In the genomic region with DNA sequence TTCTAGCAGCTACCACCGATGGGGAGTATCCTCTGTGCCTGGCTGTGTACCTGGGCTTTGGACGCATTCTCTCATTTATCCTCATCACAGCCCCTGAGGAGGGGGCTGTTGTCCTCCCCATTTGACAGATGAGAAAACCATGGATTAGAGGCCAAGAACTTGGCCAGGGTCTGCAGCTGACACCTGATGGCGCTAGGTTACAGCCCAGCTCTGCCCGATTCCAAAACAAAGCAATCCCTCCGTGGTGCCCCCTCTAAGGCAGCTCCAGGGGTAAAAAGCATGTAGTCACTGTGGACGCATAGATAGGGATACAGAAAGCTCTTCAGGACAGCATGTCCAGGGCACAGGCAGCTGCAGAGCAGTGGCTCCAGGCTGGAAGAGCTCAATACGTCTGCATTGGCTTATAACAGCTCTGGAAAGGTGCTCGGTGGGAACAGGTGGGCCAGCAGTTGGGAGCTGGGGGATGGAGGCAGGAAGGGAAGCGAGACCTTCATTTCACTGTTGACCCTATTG, we compare ENCODE assay signal across 30 cellular contexts.
"Had no signal": no experiment of that assay in that cellular context is flagged by ENCODE, and none has a peak within 500 bp of the region (broad histone marks: within the 10 kb centered on the region; RNA-seq: fewer than 3 reads in every experiment).

No MANE protein-coding gene starts in this region.

- H3K4me2 ChIP-seq: smooth muscle cell had no signal

- H3K27me3 ChIP-seq: ascending aorta, foreskin keratinocyte, suprapubic skin had no signal

- ATAC-seq: activated CD4-positive, CD25-positive, alpha-beta regulatory T cell treated with anti-CD3 and anti-CD28 coated beads, Interleukin-2, amount 50 U/mL, for 24 hours; foreskin keratinocyte; mucosa of descending colon; natural killer cell treated with Interleukin-12 subunit alpha and Interleukin-12 subunit beta and Interleukin-15 and Interleukin-18, amount 100 ng/mL, for 72 hours had no signal

- H3K27ac Mint-ChIP-seq: activated naive CD4-positive, alpha-beta T cell treated with anti-CD3 and anti-CD28 coated beads for 36 hours; activated naive CD8-positive, alpha-beta T cell treated with anti-CD3 and anti-CD28 coated beads for 36 hours; activated T-helper 1 cell treated with anti-CD3 and anti-CD28 coated beads, Interleukin-12 subunit alpha, Interleukin-12 subunit beta, Interleukin-2, Interleukin-4 antibody, amounts not matched to agents 30 ng/mL and 10 ng/mL and 1 ng/mL, durations not matched to agents 14 hours and 24 hours and 36 hours; dendritic cell treated with granulocyte-macrophage colony-stimulating factor and Interleukin-4, amounts not matched to agents 40 ng/mL and 50 ng/mL, for 4 days; natural killer cell treated with Interleukin-12 subunit alpha and Interleukin-12 subunit beta and Interleukin-15 and Interleukin-18, amount 100 ng/mL, for 72 hours; T-helper 1 cell treated with Interleukin-12 subunit alpha and Interleukin-12 subunit beta and Interleukin-4 antibody, amounts not matched to agents 30 μg/mL and 1 μg/mL, for 36 hours had no signal

- H3K27ac ChIP-seq: ascending aorta, esophagus muscularis mucosa, foreskin keratinocyte, heart right ventricle, left ventricle myocardium inferior, sigmoid colon, suprapubic skin, tibial artery, upper lobe of right lung, VCaP had no signal

- H3K36me3 Mint-ChIP-seq: activated naive CD8-positive, alpha-beta T cell treated with anti-CD3 and anti-CD28 coated beads for 36 hours; brain; natural killer cell treated with Interleukin-12 subunit alpha and Interleukin-12 subunit beta and Interleukin-15 and Interleukin-18, amount 100 ng/mL, for 72 hours had no signal

- H3K4me3 Mint-ChIP-seq: activated naive CD4-positive, alpha-beta T cell treated with anti-CD3 and anti-CD28 coated beads for 36 hours; activated naive CD8-positive, alpha-beta T cell treated with anti-CD3 and anti-CD28 coated beads for 36 hours; activated T-helper 1 cell treated with anti-CD3 and anti-CD28 coated beads, Interleukin-12 subunit alpha, Interleukin-12 subunit beta, Interleukin-2, Interleukin-4 antibody, amounts not matched to agents 30 ng/mL and 10 ng/mL and 1 ng/mL, durations not matched to agents 14 hours and 24 hours and 36 hours; dendritic cell treated with granulocyte-macrophage colony-stimulating factor and Interleukin-4, amounts not matched to agents 40 ng/mL and 50 ng/mL, for 4 days; natural killer cell treated with Interleukin-12 subunit alpha and Interleukin-12 subunit beta and Interleukin-15 and Interleukin-18, amount 100 ng/mL, for 72 hours; T-helper 1 cell treated with Interleukin-12 subunit alpha and Interleukin-12 subunit beta and Interleukin-4 antibody, amounts not matched to agents 30 μg/mL and 1 μg/mL, for 36 hours had no signal

- H3K9me3 Mint-ChIP-seq: activated naive CD4-positive, alpha-beta T cell treated with anti-CD3 and anti-CD28 coated beads for 36 hours; activated naive CD8-positive, alpha-beta T cell treated with anti-CD3 and anti-CD28 coated beads for 36 hours; activated T-helper 1 cell treated with anti-CD3 and anti-CD28 coated beads, Interleukin-12 subunit alpha, Interleukin-12 subunit beta, Interleukin-2, Interleukin-4 antibody, amounts not matched to agents 30 ng/mL and 10 ng/mL and 1 ng/mL, durations not matched to agents 14 hours and 24 hours and 36 hours; dendritic cell treated with granulocyte-macrophage colony-stimulating factor and Interleukin-4, amounts not matched to agents 40 ng/mL and 50 ng/mL, for 4 days; natural killer cell treated with Interleukin-12 subunit alpha and Interleukin-12 subunit beta and Interleukin-15 and Interleukin-18, amount 100 ng/mL, for 72 hours; T-helper 1 cell treated with Interleukin-12 subunit alpha and Interleukin-12 subunit beta and Interleukin-4 antibody, amounts not matched to agents 30 μg/mL and 1 μg/mL, for 36 hours had no signal

- H3K36me3 ChIP-seq: ascending aorta, esophagus muscularis mucosa, heart right ventricle, left ventricle myocardium inferior, sigmoid colon, suprapubic skin, tibial artery, upper lobe of right lung had no signal

- DNase-seq: activated CD4-positive, alpha-beta T cell treated with anti-CD3 and anti-CD28 coated beads for 48 hours; activated CD4-positive, alpha-beta T cell treated with anti-CD3 and anti-CD28 coated beads, Interleukin-2, amount 50 U/mL, for 48 hours; activated CD8-positive, alpha-beta memory T cell treated with anti-CD3 and anti-CD28 coated beads, Interleukin-2, amount 50 U/mL, for 4 hours; activated effector memory CD4-positive, alpha-beta T cell treated with anti-CD3 and anti-CD28 coated beads, Interleukin-2, amount 50 U/mL, for 16 hours; activated naive CD4-positive, alpha-beta T cell treated with anti-CD3 and anti-CD28 coated beads for 36 hours; activated naive CD8-positive, alpha-beta T cell treated with anti-CD3 and anti-CD28 coated beads for 36 hours; activated T-cell treated with anti-CD3 and anti-CD28 coated beads, Interleukin-2, amount 50 U/mL, for 1 hour; foreskin keratinocyte; heart right ventricle; left ventricle myocardium inferior; mesendoderm; mucosa of descending colon; sigmoid colon; stimulated activated CD4-positive, alpha-beta T cell treated with anti-CD3 and anti-CD28 coated beads, Interleukin-2, amount 100 ng/mL, for 24 hours; stimulated activated naive CD4-positive, alpha-beta T cell; T-helper 9 cell; upper lobe of right lung had no signal

- H3K4me1 Mint-ChIP-seq: activated naive CD8-positive, alpha-beta T cell treated with anti-CD3 and anti-CD28 coated beads for 36 hours had no signal

- H3K9me3 ChIP-seq: ascending aorta, esophagus muscularis mucosa, heart right ventricle, left ventricle myocardium inferior, mucosa of descending colon, sigmoid colon, suprapubic skin, tibial artery, upper lobe of right lung had no signal

- H3K4me3 ChIP-seq: ascending aorta, esophagus muscularis mucosa, heart right ventricle, left ventricle myocardium inferior, lung, mucosa of descending colon, sigmoid colon, smooth muscle cell, suprapubic skin, tibial artery, upper lobe of right lung had no signal

- H3K4me1 ChIP-seq: ascending aorta, foreskin keratinocyte, tibial artery, upper lobe of right lung had no signal
